In genomic region chr4:106914223-106914622, GRCh38 we compare ENCODE assay signal across 21 cellular contexts.
DNase-seq lines count a peak whose midpoint lies in the region; ATAC-seq and TF ChIP-seq lines count a peak whose summit lies in the region.
"Had no signal": no experiment of that assay in that cellular context is flagged by ENCODE, and none has a peak within 500 bp of the region (broad histone marks: within the 10 kb centered on the region; RNA-seq: fewer than 3 reads in every experiment).

No MANE protein-coding gene starts in this region.

- no peak overlapping the region for H2AK5ac ChIP-seq in mesenchymal stem cell (ENCODE audit: low read length, severe bottlenecking)

- H3K27me3 ChIP-seq in GM23248 (replicated peaks; ENCODE audit: insufficient read depth) (no peaks in the 10 kb centered on the region), mesenchymal stem cell (ENCODE audit: control insufficient read depth in 1 of 2, insufficient read depth in 1 of 2, low read length in 2 of 2) (no peaks in the 10 kb centered on the region)
- H3K27me3 ChIP-seq: BE2C, MG63, SJSA1 had no signal

- no peaks in the 10 kb centered on the region for H4K20me1 ChIP-seq in GM23248 (ENCODE audit: insufficient read depth)

- no peak overlapping the region for H3K9ac ChIP-seq in GM23248
- no peak overlapping the region for H3K9ac ChIP-seq in mesenchymal stem cell (ENCODE audit: low read length)
- H3K9ac ChIP-seq: KMS-11 had no signal

- no peak overlapping the region for H3K4me3 Mint-ChIP-seq in activated T-cell treated with anti-CD3 and anti-CD28 coated beads, Interleukin-2, amount 50 U/mL, for 4 hours
- H3K4me3 Mint-ChIP-seq: CD4-positive, alpha-beta memory T cell had no signal

- H3K79me2 ChIP-seq in GM23248 (ENCODE audit: insufficient read depth), result no peaks in the 10 kb centered on the region

- H3K9me3 ChIP-seq in GM23248 (ENCODE audit: low read depth), result no peaks in the 10 kb centered on the region
- no peaks in the 10 kb centered on the region for H3K9me3 ChIP-seq in mesenchymal stem cell (ENCODE audit: control insufficient read depth, low read length)
- H3K9me3 ChIP-seq: A549, BE2C, MG63, SJSA1 had no signal

- H2AFZ ChIP-seq in GM23248 (no peak overlapping the region), mesenchymal stem cell (ENCODE audit: low read depth, low read length) (no peak overlapping the region)

- H3K27me3 Mint-ChIP-seq in activated T-cell treated with anti-CD3 and anti-CD28 coated beads, Interleukin-2, amount 50 U/mL, for 4 hours (ENCODE audit: low read depth), result no peaks in the 10 kb centered on the region
- H3K27me3 Mint-ChIP-seq: CD4-positive, alpha-beta memory T cell had no signal

- no peak overlapping the region for H2BK120ac ChIP-seq in mesenchymal stem cell (ENCODE audit: low read depth, low read length)

- H2BK5ac ChIP-seq in mesenchymal stem cell (ENCODE audit: low read depth, low read length, poor library complexity, severe bottlenecking), result no peak overlapping the region

- no peak overlapping the region for H3K14ac ChIP-seq in mesenchymal stem cell (ENCODE audit: low read length in 2 of 2)

- no peak overlapping the region for H3K27ac ChIP-seq in GM23248
- no peak overlapping the region for H3K27ac ChIP-seq in mesenchymal stem cell (ENCODE audit: low read length, poor library complexity, severe bottlenecking)
- H3K27ac ChIP-seq: A549, KMS-11, RWPE1, SJSA1 had no signal

- no peaks in the 10 kb centered on the region for H3K9me2 ChIP-seq in GM23248 (ENCODE audit: insufficient read depth)

- H3K79me1 ChIP-seq in mesenchymal stem cell (replicated peaks; ENCODE audit: low read length, poor library complexity, severe bottlenecking), result no peaks in the 10 kb centered on the region

- in situ Hi-C loops in GM23248 (cut with MboI), result no loop called here

- no peak overlapping the region for H4K8ac ChIP-seq in mesenchymal stem cell (ENCODE audit: low read length)

- H3K4me1 ChIP-seq in GM23248 (ENCODE audit: insufficient read depth) (no peaks in the 10 kb centered on the region), mesenchymal stem cell (ENCODE audit: control insufficient read depth, insufficient read depth, low read depth, low read length) (no peaks in the 10 kb centered on the region)
- H3K4me1 ChIP-seq: A549, BE2C, SJSA1 had no signal

- H3K18ac ChIP-seq in mesenchymal stem cell (ENCODE audit: low read depth in 1 of 2, low read length in 2 of 2), result no peak overlapping the region

- H3K4ac ChIP-seq in mesenchymal stem cell (ENCODE audit: low read depth in 1 of 2, low read length in 2 of 2), result no peak overlapping the region

- no peak overlapping the region for H3K4me3 ChIP-seq in GM23248
- no peak overlapping the region for H3K4me3 ChIP-seq in epithelial cell of esophagus (ENCODE audit: low read length)
- H3K4me3 ChIP-seq in mesenchymal stem cell (ENCODE audit: insufficient read depth in 1 of 2, low read depth in 1 of 2, low read length in 2 of 2), result no peak overlapping the region
- H3K4me3 ChIP-seq: A549, MG63, SJSA1 had no signal

- H3K36me3 ChIP-seq in GM23248 (ENCODE audit: low read depth) (no peaks in the 10 kb centered on the region), mesenchymal stem cell (ENCODE audit: control insufficient read depth in 1 of 2, insufficient read depth in 2 of 2, low read depth in 1 of 2, low read length in 2 of 2) (no peaks in the 10 kb centered on the region)
- H3K36me3 ChIP-seq: BE2C, MG63, SJSA1 had no signal

- no peaks in the 10 kb centered on the region for H3K9me3 Mint-ChIP-seq in activated T-cell treated with anti-CD3 and anti-CD28 coated beads, Interleukin-2, amount 50 U/mL, for 4 hours

- H3K4me1 Mint-ChIP-seq in activated T-cell treated with anti-CD3 and anti-CD28 coated beads, Interleukin-2, amount 50 U/mL, for 4 hours (ENCODE audit: low read depth), result no peaks in the 10 kb centered on the region
- H3K4me1 Mint-ChIP-seq: CD4-positive, alpha-beta memory T cell had no signal

- DNase-seq in AG08395 (ENCODE audit: low spot score) (peak; percentile 41), GM23248 (peak; percentile 5), epithelial cell of esophagus (ENCODE audit: low read depth) (peak; percentile 3), mesenchymal stem cell (peak; percentile 49), NCI-H2171 treated with DMSO at 0.1 percent for 48 hours (lab: John Stamatoyannopoulos, UW) (no peak), T-helper 2 cell (no peak)
- DNase-seq in activated T-cell treated with anti-CD3 and anti-CD28 coated beads, Interleukin-2, amount 50 U/mL, for 48 hours, result no peak
- no peak for DNase-seq in activated T-cell treated with anti-CD3 and anti-CD28 coated beads, Interleukin-2, amount 50 U/mL, for 4 hours
- DNase-seq: BE2C; CD4-positive, alpha-beta memory T cell; DND-41; GF-D8; MG63; NCI-H1436; NCI-H2081; NCI-H524 had no signal

- no peak overlapping the region for H4K91ac ChIP-seq in mesenchymal stem cell (ENCODE audit: low read length)

- no peaks in the 10 kb centered on the region for H3K36me3 Mint-ChIP-seq in activated T-cell treated with anti-CD3 and anti-CD28 coated beads, Interleukin-2, amount 50 U/mL, for 4 hours (ENCODE audit: insufficient read depth)
- H3K36me3 Mint-ChIP-seq: CD4-positive, alpha-beta memory T cell had no signal

- no peak for TF ChIP-seq CTCF in epithelial cell of esophagus (IDR thresholded peaks at IDR 0.05; ENCODE audit: insufficient read depth, low read depth, low read length, missing control alignments)

- no peak overlapping the region for H3K4me2 ChIP-seq in GM23248 (ENCODE audit: unreplicated experiment)
- H3K4me2 ChIP-seq in mesenchymal stem cell (ENCODE audit: low read length, poor library complexity, severe bottlenecking), result no peak overlapping the region
- H3K4me2 ChIP-seq: A549, KMS-11 had no signal

- WGBS in GM23248 (ENCODE audit: low coverage in 1 of 2, low lambda C conversion rate in 2 of 2, missing lambda C conversion rate in 2 of 2), 2 experiments, result 54 to 62% methylated on average over 3 of the region's 3 CpGs
- WGBS in mesenchymal stem cell, result 91% methylated on average over 3 of the region's 3 CpGs

- H3F3A ChIP-seq in GM23248 (ENCODE audit: insufficient read depth), result no peaks in the 10 kb centered on the region

- no peak overlapping the region for H2BK15ac ChIP-seq in mesenchymal stem cell (ENCODE audit: low read depth, poor library complexity, severe bottlenecking)

- H3K23ac ChIP-seq in mesenchymal stem cell (ENCODE audit: low read length in 2 of 2), result no peak overlapping the region

- ATAC-seq in activated T-cell treated with anti-CD3 and anti-CD28 coated beads, Interleukin-2, amount 50 U/mL, for 4 hours, result no peak
- ATAC-seq: A549, HepG2 had no signal

- no peak overlapping the region for H2BK12ac ChIP-seq in mesenchymal stem cell (ENCODE audit: low read length in 2 of 2)

Comparison
In these comparisons a context has a peak if more than half of its experiments do, and no peak if none do; other contexts are left out.
1. DNase-seq: peak in AG08395 (single experiment), GM23248 (single experiment), epithelial cell of esophagus (single experiment) and mesenchymal stem cell (single experiment); none in NCI-H2171 treated with DMSO at 0.1 percent for 48 hours (single experiment), activated T-cell treated with anti-CD3 and anti-CD28 coated beads, Interleukin-2, amount 50 U/mL, for 48 hours (0 of 2), activated T-cell treated with anti-CD3 and anti-CD28 coated beads, Interleukin-2, amount 50 U/mL, for 4 hours (single experiment) and T-helper 2 cell (0 of 5).